ENCODE assay signal across 8 cellular contexts in genomic region chr12:8950287-8950574, GRCh38. TPM values are rescaled to one million over a fixed set of nuclear protein-coding genes. Genes with fewer than 3 reads are reported as not detected.
DNase-seq lines count a peak whose midpoint lies in the region; ATAC-seq and TF ChIP-seq lines count a peak whose summit lies in the region.

No MANE protein-coding gene starts in this region.

- peaks cover 6% of the 10 kb centered on the region; the same call in 1 of the 2 replicates for H3F3A ChIP-seq in PC-9 (ENCODE audit: insufficient read depth, low read depth)

- H3K36me3 ChIP-seq in CD8-positive, alpha-beta T cell (ENCODE audit: insufficient read depth, low read length), result peaks cover 2% of the 10 kb centered on the region
- peaks cover 11% of the 10 kb centered on the region for H3K36me3 ChIP-seq in PC-9 (ENCODE audit: low read depth)
- H3K36me3 ChIP-seq in parathyroid adenoma (ENCODE audit: control insufficient read depth, insufficient read depth, low read length), result no peaks in the 10 kb centered on the region

- no peak overlapping the region for H3K9ac ChIP-seq in parathyroid adenoma

- intact Hi-C loops in CD8-positive, alpha-beta T cell (cut with DNase I, micrococcal nuclease), result loop anchor here (1.0 to 10.0 kb wide), 6 partner anchors 40 to 1605 kb away; no protein-coding TSS in a partner anchor
- intact Hi-C loops in PC-9 (cut with micrococcal nuclease; ENCODE audit: unreplicated experiment), result loop anchor here (1.0 kb wide), 1 partner anchor 89 kb away; no protein-coding TSS in a partner anchor

- ATAC-seq in CD8-positive, alpha-beta T cell, result peak; percentile 29
- ATAC-seq in GM21717 (IDR thresholded peaks at IDR 0.05; ENCODE audit: unreplicated experiment), result peak; percentile 11
- ATAC-seq in activated CD4-positive, CD25-positive, alpha-beta regulatory T cell treated with anti-CD3 and anti-CD28 coated beads, Interleukin-2, amount 50 U/mL, for 24 hours, result no peak

- H3K4me1 Mint-ChIP-seq in CD8-positive, alpha-beta T cell (ENCODE audit: low read depth), result peaks cover 72% of the 10 kb centered on the region

- H3K27me3 ChIP-seq in CD8-positive, alpha-beta T cell (ENCODE audit: insufficient read depth, low read length), result no peaks in the 10 kb centered on the region
- H3K27me3 ChIP-seq in PC-9 (ENCODE audit: insufficient read depth, low read depth) (no peaks in the 10 kb centered on the region), parathyroid adenoma (ENCODE audit: control insufficient read depth, insufficient read depth, low read length) (no peaks in the 10 kb centered on the region)

- H3K4me1 ChIP-seq in CD8-positive, alpha-beta T cell (ENCODE audit: insufficient read depth, low read length), result peaks cover 65% of the 10 kb centered on the region
- H3K4me1 ChIP-seq in PC-9 (replicated peaks; ENCODE audit: insufficient read depth) (peaks cover 22% of the 10 kb centered on the region), parathyroid adenoma (no peaks in the 10 kb centered on the region)

- H4K20me1 ChIP-seq in PC-9 (ENCODE audit: insufficient read depth), result no peaks in the 10 kb centered on the region

- peak overlapping the region; percentile 89 for H3K4me2 ChIP-seq in PC-9
- H3K4me2 ChIP-seq in parathyroid adenoma (ENCODE audit: low read length), result peak overlapping the region; percentile 80

- H2AFZ ChIP-seq in PC-9 (peak overlapping the region; percentile 96), parathyroid adenoma (peak overlapping the region; percentile 89)

- H3K4me3 ChIP-seq in CD8-positive, alpha-beta T cell (ENCODE audit: low read depth, low read length), result peak overlapping the region; percentile 98
- H3K4me3 ChIP-seq in PC-9 (peak overlapping the region; percentile 93), parathyroid adenoma (ENCODE audit: low read depth, low read length) (peak overlapping the region; percentile 100)

- peak; percentile 3 for TF ChIP-seq CTCF in CD8-positive, alpha-beta T cell (IDR thresholded peaks at IDR 0.05)
- TF ChIP-seq CTCF in PC-9 (conservative IDR thresholded peaks at IDR 0.05) (no peak), parathyroid adenoma (IDR thresholded peaks at IDR 0.05) (no peak)

- peak overlapping the region; percentile 95 for H3K27ac Mint-ChIP-seq in CD8-positive, alpha-beta T cell

- CTCF ChIA-PET in CD8-positive, alpha-beta T cell (lab: Charles Lee), result interaction anchor here (0.6 to 12.3 kb wide), 15 partner anchors 10 to 253 kb away, joined by 3 to 224 read pairs (median 8); partner anchors contain the start of genes PHC1 and RIMKLB
- CTCF ChIA-PET in PC-9 (lab: Charles Lee), result interaction anchor here (0.6 to 2.2 kb wide), 6 partner anchors 13 to 268 kb away, joined by 5 to 11 read pairs (median 6); partner anchors contain the start of gene PHC1

- POLR2A ChIA-PET in CD8-positive, alpha-beta T cell (lab: Charles Lee), result interaction anchor here (0.6 to 4.9 kb wide), 18 partner anchors 11 to 248 kb away, joined by 3 to 23 read pairs (median 6); partner anchors contain the start of genes KLRG1 and PHC1
- POLR2A ChIA-PET in PC-9 (lab: Charles Lee; ENCODE audit: unreplicated experiment), result interaction anchor here (0.5 to 1.0 kb wide), 5 partner anchors 42 to 189 kb away, joined by 4 to 11 read pairs (median 5); no protein-coding TSS in a partner anchor

- no peaks in the 10 kb centered on the region for H3K9me2 ChIP-seq in PC-9 (ENCODE audit: insufficient read depth)

- peaks cover 39% of the 10 kb centered on the region for H3K79me2 ChIP-seq in PC-9 (ENCODE audit: low read depth)
- peaks cover 6% of the 10 kb centered on the region for H3K79me2 ChIP-seq in parathyroid adenoma

- no peaks in the 10 kb centered on the region for H3K9me3 ChIP-seq in CD8-positive, alpha-beta T cell (ENCODE audit: low read length)
- H3K9me3 ChIP-seq in PC-9 (ENCODE audit: insufficient read depth, low read depth) (no peaks in the 10 kb centered on the region), parathyroid adenoma (ENCODE audit: control insufficient read depth, low read length) (no peaks in the 10 kb centered on the region)

- H3K36me3 Mint-ChIP-seq in CD8-positive, alpha-beta T cell, result peaks cover 30% of the 10 kb centered on the region

- BruUV-seq in PC-9 (replicated peaks; lab: Mats Ljungman, UMichigan), result TSS peak; percentile 55

- DNase-seq in CD8-positive, alpha-beta T cell, result no peak
- no peak for DNase-seq in PC-9
- DNase-seq in epithelial cell of prostate (ENCODE audit: low read depth, low spot score), result no peak
- DNase-seq in foreskin melanocyte, result no peak
- DNase-seq in dermis blood vessel endothelial cell, result no peak

- H3K9me3 Mint-ChIP-seq in CD8-positive, alpha-beta T cell, result no peaks in the 10 kb centered on the region

- peak overlapping the region; percentile 96 for H3K27ac ChIP-seq in CD8-positive, alpha-beta T cell (ENCODE audit: low read depth, low read length)
- H3K27ac ChIP-seq in PC-9 (peak overlapping the region; percentile 88), epithelial cell of prostate (peak overlapping the region; percentile 89), parathyroid adenoma (peak overlapping the region; percentile 96)

- no peaks in the 10 kb centered on the region for H3K27me3 Mint-ChIP-seq in CD8-positive, alpha-beta T cell (ENCODE audit: low read depth)

- H3K4me3 Mint-ChIP-seq in CD8-positive, alpha-beta T cell, result peak overlapping the region; percentile 94

RNA-seq across cellular contexts. Expression of gene M6PR, which starts 0.8 kb away (rescaled TPM):
- 10 to 100 TPM; 43.1 to 43.7 TPM for total RNA-seq in CD8-positive, alpha-beta T cell
- 237 and 266 TPM in 2 replicates for total RNA-seq in PC-9 (2021)
- 111 and 155 TPM in 2 replicates for total RNA-seq in dermis blood vessel endothelial cell

RNA-seq across cellular contexts. Expression of gene PHC1, which starts 35.9 kb away (rescaled TPM):
- total RNA-seq in CD8-positive, alpha-beta T cell, result 10 to 100 TPM; 36.3 to 41.0 TPM
- 40.7 and 50.9 TPM in 2 replicates for total RNA-seq in PC-9 (2021)
- 15.0 and 20.6 TPM in 2 replicates for total RNA-seq in dermis blood vessel endothelial cell

RNA-seq across cellular contexts. Expression of gene KLRG1, which starts 39.1 kb away (rescaled TPM):
- 10 to 100 TPM; 13.8 to 17.7 TPM for total RNA-seq in CD8-positive, alpha-beta T cell
- total RNA-seq in PC-9 (2021) (0.90 and 1.8 TPM in 2 replicates), dermis blood vessel endothelial cell (0.68 and 0.70 TPM in 2 replicates)

Comparison
In these comparisons a context has a peak if more than half of its experiments do, and no peak if none do; other contexts are left out.
1. ATAC-seq: peak in CD8-positive, alpha-beta T cell (single experiment) and GM21717 (single experiment); none in activated CD4-positive, CD25-positive, alpha-beta regulatory T cell treated with anti-CD3 and anti-CD28 coated beads, Interleukin-2, amount 50 U/mL, for 24 hours (0 of 2).
2. Peak in every context shown above with its lines, with median percentiles within 50 percentile points of each other: H3K27ac ChIP-seq and H3K4me3 ChIP-seq.